Comparison of ENCODE assay signal across 18 cellular contexts in genomic region chr12:119340604-119341003, GRCh38. TPM values are rescaled to one million over a fixed set of nuclear protein-coding genes. Genes with fewer than 3 reads are reported as not detected.
A peak's percentile ranks its signal among the peaks of the same experiment; 100 is the strongest.
DNase-seq lines count a peak whose midpoint lies in the region; ATAC-seq and TF ChIP-seq lines count a peak whose summit lies in the region.
"Had no signal": no experiment of that assay in that cellular context is flagged by ENCODE, and none has a peak within 500 bp of the region (broad histone marks: within the 10 kb centered on the region; RNA-seq: fewer than 3 reads in every experiment).

No MANE protein-coding gene starts in this region.

- no peaks in the 10 kb centered on the region for H3K27me3 ChIP-seq in body of pancreas
- H3K27me3 ChIP-seq: BLaER1, Peyer's patch had no signal

- 45 to 55% methylated on average over 7 of the region's 7 CpGs for WGBS in body of pancreas, 2 donors

- no peak overlapping the region for H3K4me3 ChIP-seq in HEK293 (ENCODE audit: low read depth, low read length)
- no peak overlapping the region for H3K4me3 ChIP-seq in body of pancreas
- H3K4me3 ChIP-seq: A549, BLaER1, Peyer's patch had no signal

- ATAC-seq in body of pancreas = no peak
- ATAC-seq: A549 had no signal

- no peaks in the 10 kb centered on the region for H3K36me3 ChIP-seq in HEK293 (ENCODE audit: control insufficient read depth in 2 of 2, insufficient read depth in 1 of 2, low read length in 2 of 2)
- H3K36me3 ChIP-seq in body of pancreas (replicated peaks in 1 of 2; ENCODE audit: insufficient read depth in 1 of 2, low read depth in 2 of 2) = no peaks in the 10 kb centered on the region
- H3K36me3 ChIP-seq: BLaER1, Peyer's patch had no signal

- no peak overlapping the region for H3K27ac ChIP-seq in HEK293 (ENCODE audit: extremely low read depth, low read depth, low read length)
- H3K27ac ChIP-seq in body of pancreas = no peak overlapping the region
- H3K27ac ChIP-seq: A549, BLaER1, HL-60, Peyer's patch had no signal

- CTCF ChIA-PET in HEK293 (lab: Yijun Ruan, JAX) = interaction anchor here (0.7 kb wide), 1 partner anchor 132 kb away, joined by 3 read pairs; no protein-coding TSS in a partner anchor

- H3K9me3 ChIP-seq in HEK293 (ENCODE audit: control insufficient read depth, insufficient read depth, low read depth, low read length) (no peaks in the 10 kb centered on the region), body of pancreas (no peaks in the 10 kb centered on the region)
- H3K9me3 ChIP-seq: A549, BLaER1, Peyer's patch had no signal

- H3K4me1 ChIP-seq in HEK293 (ENCODE audit: control insufficient read depth, insufficient read depth, low read length) = no peaks in the 10 kb centered on the region
- H3K4me1 ChIP-seq in body of pancreas = no peaks in the 10 kb centered on the region
- H3K4me1 ChIP-seq: A549, Peyer's patch had no signal

- POLR2A ChIA-PET in HEK293 (lab: Yijun Ruan, JAX) = no interaction called here

- TF ChIP-seq CTCF in HEK293 (tag by site-specific recombination; IDR thresholded peaks at IDR 0.05) (no peak), body of pancreas (IDR thresholded peaks at IDR 0.05) (no peak)

- TF ChIP-seq POLR2A in body of pancreas (IDR thresholded peaks at IDR 0.05) = no peak

- intact Hi-C loops in body of pancreas (cut with DNase I) (no loop called here), posterior vena cava (cut with DNase I) (no loop called here)

- DNase-seq in NCI-H146 (lab: John Stamatoyannopoulos, UW) (peak; percentile 92), NCI-H748 treated with DMSO at 0.1 percent for 48 hours (lab: John Stamatoyannopoulos, UW) (peak; percentile 23), inferior parietal cortex (ENCODE audit: extremely low spot score) (peak; percentile 11), body of pancreas (no peak), posterior vena cava (ENCODE audit: low spot score) (no peak)
- no peak for DNase-seq in activated CD4-positive, alpha-beta T cell treated with anti-CD3 and anti-CD28 coated beads, Interleukin-2, amount 50 U/mL, for 1 hour
- DNase-seq: CD4-positive, alpha-beta memory T cell; NCI-H1105 treated with DMSO at 0.1 percent for 48 hours; NCI-H2029 treated with DMSO at 0.1 percent for 48 hours; NCI-H510A treated with DMSO at 0.1 percent for 48 hours; Peyer's patch; Right ventricle myocardium superior; SW 1271; T-helper 2 cell had no signal

TF ChIP-seq in HEK293, 187 proteins besides CTCF, POLR2A, EP300 and RAD21:
- TF ChIP-seq ZNF280C (tag by site-specific recombination; IDR thresholded peaks at IDR 0.05) (no peak), ZBTB8A (tag by site-specific recombination; IDR thresholded peaks at IDR 0.05) (no peak), ATF2 (tag by site-specific recombination; IDR thresholded peaks at IDR 0.05; ENCODE audit: low read depth) (peak; percentile 61; the same call in 1 of the 2 replicates), ZNF585B (tag by site-specific recombination; IDR thresholded peaks at IDR 0.05) (no peak), ZNF600 (tag by site-specific recombination; IDR thresholded peaks at IDR 0.05) (no peak), ZNF629 (tag by site-specific recombination; IDR thresholded peaks at IDR 0.05) (0 out of 2 replicates have a peak, but pooled peaks have one; percentile 12), ZNF449 (tag by site-specific recombination; IDR thresholded peaks at IDR 0.05) (no peak)
TF ChIP-seq in HEK293: peak in this region for 2.

RNA-seq across cellular contexts. Expression of gene CCDC60, which starts 6.1 kb away (rescaled TPM):
- not detected for total RNA-seq in body of pancreas
- not detected for total RNA-seq in posterior vena cava
- total RNA-seq: CD4-positive, alpha-beta memory T cell; Right ventricle myocardium superior had no signal

Comparison
In these comparisons a context has a peak if more than half of its experiments do, and no peak if none do; other contexts are left out.
1. DNase-seq: peak in NCI-H146 (single experiment), NCI-H748 treated with DMSO at 0.1 percent for 48 hours (single experiment) and inferior parietal cortex (single experiment); none in body of pancreas (0 of 4), posterior vena cava (single experiment) and activated CD4-positive, alpha-beta T cell treated with anti-CD3 and anti-CD28 coated beads, Interleukin-2, amount 50 U/mL, for 1 hour (single experiment).